In genomic region chr20:2993250-2993649, GRCh38 we compare ENCODE assay signal across 21 cellular contexts. TPM values are rescaled to one million over a fixed set of nuclear protein-coding genes. Genes with fewer than 3 reads are reported as not detected.
DNase-seq lines count a peak whose midpoint lies in the region; TF ChIP-seq lines count a peak whose summit lies in the region.
"Had no signal": no experiment of that assay in that cellular context is flagged by ENCODE, and none has a peak within 500 bp of the region (broad histone marks: within the 10 kb centered on the region; RNA-seq: fewer than 3 reads in every experiment).

No MANE protein-coding gene starts in this region.

- intact Hi-C loops in activated CD4-positive, alpha-beta memory T cell treated with anti-CD3 and anti-CD28 coated beads for 36 hours (cut with micrococcal nuclease), result no loop called here

- no peak for TF ChIP-seq CTCF in epithelial cell of esophagus (IDR thresholded peaks at IDR 0.05; ENCODE audit: insufficient read depth, low read depth, low read length, missing control alignments)

- H3K4me3 ChIP-seq in epithelial cell of esophagus (ENCODE audit: low read length), result no peak overlapping the region
- H3K4me3 ChIP-seq: Peyer's patch had no signal

- peaks cover 22% of the 10 kb centered on the region for H3K4me1 Mint-ChIP-seq in activated CD4-positive, alpha-beta memory T cell treated with anti-CD3 and anti-CD28 coated beads for 36 hours (ENCODE audit: low read depth)
- H3K4me1 Mint-ChIP-seq in activated CD4-positive, alpha-beta memory T cell treated with anti-CD3 and anti-CD28 coated beads, Interleukin-2, amount 10 ng/mL, durations not matched to agents 7 days and 5 days, result peaks cover 19% of the 10 kb centered on the region
- no peaks in the 10 kb centered on the region for H3K4me1 Mint-ChIP-seq in IgD-negative memory B cell
- peaks cover 7% of the 10 kb centered on the region for H3K4me1 Mint-ChIP-seq in stimulated activated naive CD8-positive, alpha-beta T cell treated with anti-CD3 and anti-CD28 coated beads, Interleukin-15, Interleukin-2, amounts not matched to agents 100 ng/mL and 50 ng/mL, for 24 hours (ENCODE audit: low read depth)
- H3K4me1 Mint-ChIP-seq in immature natural killer cell, result peaks cover 2 to 5% of the 10 kb centered on the region in 2 donors

- CTCF ChIA-PET in activated CD4-positive, alpha-beta memory T cell treated with anti-CD3 and anti-CD28 coated beads for 36 hours (lab: Charles Lee), result no interaction called here
- CTCF ChIA-PET in activated CD4-positive, alpha-beta memory T cell treated with anti-CD3 and anti-CD28 coated beads, Interleukin-2, amount 10 ng/mL, durations not matched to agents 7 days and 5 days (lab: Charles Lee), result no interaction called here

- no peak overlapping the region for H3K4me3 Mint-ChIP-seq in activated CD4-positive, alpha-beta memory T cell treated with anti-CD3 and anti-CD28 coated beads for 36 hours
- no peak overlapping the region for H3K4me3 Mint-ChIP-seq in activated CD4-positive, alpha-beta memory T cell treated with anti-CD3 and anti-CD28 coated beads, Interleukin-2, amount 10 ng/mL, durations not matched to agents 7 days and 5 days
- H3K4me3 Mint-ChIP-seq in IgD-negative memory B cell, result no peak overlapping the region
- no peak overlapping the region for H3K4me3 Mint-ChIP-seq in stimulated activated naive CD8-positive, alpha-beta T cell treated with anti-CD3 and anti-CD28 coated beads, Interleukin-15, Interleukin-2, amounts not matched to agents 100 ng/mL and 50 ng/mL, for 24 hours
- H3K4me3 Mint-ChIP-seq in immature natural killer cell, result no peak overlapping the region

- no peaks in the 10 kb centered on the region for H3K27me3 Mint-ChIP-seq in activated CD4-positive, alpha-beta memory T cell treated with anti-CD3 and anti-CD28 coated beads for 36 hours
- H3K27me3 Mint-ChIP-seq in activated CD4-positive, alpha-beta memory T cell treated with anti-CD3 and anti-CD28 coated beads, Interleukin-2, amount 10 ng/mL, durations not matched to agents 7 days and 5 days, result no peaks in the 10 kb centered on the region
- H3K27me3 Mint-ChIP-seq in IgD-negative memory B cell, result no peaks in the 10 kb centered on the region
- H3K27me3 Mint-ChIP-seq in stimulated activated naive CD8-positive, alpha-beta T cell treated with anti-CD3 and anti-CD28 coated beads, Interleukin-15, Interleukin-2, amounts not matched to agents 100 ng/mL and 50 ng/mL, for 24 hours, result no peaks in the 10 kb centered on the region
- H3K27me3 Mint-ChIP-seq in immature natural killer cell (ENCODE audit: low read depth in 3 of 3), result peaks cover under 1 to 6% (median 2%) of the 10 kb centered on the region in 3 donors

- POLR2A ChIA-PET in activated CD4-positive, alpha-beta memory T cell treated with anti-CD3 and anti-CD28 coated beads for 36 hours (lab: Charles Lee), result interaction anchor here (1.2 kb wide), 1 partner anchor 10 kb away, joined by 3 read pairs; no protein-coding TSS in a partner anchor
- POLR2A ChIA-PET in activated CD4-positive, alpha-beta memory T cell treated with anti-CD3 and anti-CD28 coated beads, Interleukin-2, amount 10 ng/mL, durations not matched to agents 7 days and 5 days (lab: Charles Lee), result interaction anchor here (1.7 kb wide), 1 partner anchor 9 kb away, joined by 5 read pairs; no protein-coding TSS in a partner anchor

- no peaks in the 10 kb centered on the region for H3K9me3 Mint-ChIP-seq in activated CD4-positive, alpha-beta memory T cell treated with anti-CD3 and anti-CD28 coated beads for 36 hours
- H3K9me3 Mint-ChIP-seq in activated CD4-positive, alpha-beta memory T cell treated with anti-CD3 and anti-CD28 coated beads, Interleukin-2, amount 10 ng/mL, durations not matched to agents 7 days and 5 days, result no peaks in the 10 kb centered on the region
- H3K9me3 Mint-ChIP-seq in IgD-negative memory B cell (no peaks in the 10 kb centered on the region), immature natural killer cell (no peaks in the 10 kb centered on the region)
- no peaks in the 10 kb centered on the region for H3K9me3 Mint-ChIP-seq in stimulated activated naive CD8-positive, alpha-beta T cell treated with anti-CD3 and anti-CD28 coated beads, Interleukin-15, Interleukin-2, amounts not matched to agents 100 ng/mL and 50 ng/mL, for 24 hours

- peak overlapping the region; percentile 34 for H3K27ac Mint-ChIP-seq in activated CD4-positive, alpha-beta memory T cell treated with anti-CD3 and anti-CD28 coated beads for 36 hours
- no peak overlapping the region for H3K27ac Mint-ChIP-seq in activated CD4-positive, alpha-beta memory T cell treated with anti-CD3 and anti-CD28 coated beads, Interleukin-2, amount 10 ng/mL, durations not matched to agents 7 days and 5 days
- H3K27ac Mint-ChIP-seq in IgD-negative memory B cell, result peak overlapping the region in 2 of 3 donors; percentile 27 to 39
- peak overlapping the region; percentile 27 for H3K27ac Mint-ChIP-seq in stimulated activated naive CD8-positive, alpha-beta T cell treated with anti-CD3 and anti-CD28 coated beads, Interleukin-15, Interleukin-2, amounts not matched to agents 100 ng/mL and 50 ng/mL, for 24 hours
- H3K27ac Mint-ChIP-seq in immature natural killer cell, result peak overlapping the region in 3 of 6 donors; percentile 63 to 69 (median 67)

- peaks cover 42% of the 10 kb centered on the region for H3K36me3 Mint-ChIP-seq in activated CD4-positive, alpha-beta memory T cell treated with anti-CD3 and anti-CD28 coated beads for 36 hours
- H3K36me3 Mint-ChIP-seq in activated CD4-positive, alpha-beta memory T cell treated with anti-CD3 and anti-CD28 coated beads, Interleukin-2, amount 10 ng/mL, durations not matched to agents 7 days and 5 days (ENCODE audit: low read depth), result peaks cover 58% of the 10 kb centered on the region
- peaks cover 5% of the 10 kb centered on the region for H3K36me3 Mint-ChIP-seq in IgD-negative memory B cell
- peaks cover 76% of the 10 kb centered on the region for H3K36me3 Mint-ChIP-seq in stimulated activated naive CD8-positive, alpha-beta T cell treated with anti-CD3 and anti-CD28 coated beads, Interleukin-15, Interleukin-2, amounts not matched to agents 100 ng/mL and 50 ng/mL, for 24 hours (ENCODE audit: low read depth)
- peaks cover 19 to 54% (median 32%) of the 10 kb centered on the region in 3 donors for H3K36me3 Mint-ChIP-seq in immature natural killer cell

- DNase-seq in activated CD4-positive, alpha-beta memory T cell treated with anti-CD3 and anti-CD28 coated beads for 36 hours, result no peak
- no peak for DNase-seq in activated CD4-positive, alpha-beta memory T cell treated with anti-CD3 and anti-CD28 coated beads, Interleukin-2, amount 10 ng/mL, durations not matched to agents 7 days and 5 days
- DNase-seq in epithelial cell of esophagus (ENCODE audit: low read depth) (peak; percentile 42), DMS 273 (lab: John Stamatoyannopoulos, UW; ENCODE audit: unreplicated experiment) (no peak), immature natural killer cell (no peak)
- DNase-seq: BE2C, DMS79, IMR-90, Karpas-422, MV-4-11, NCI-H1694, NCI-H2081, NCI-H2171, NCI-H345, NCI-H524 treated with DMSO at 0.1 percent for 48 hours, NCI-H82, Peyer's patch had no signal

RNA-seq across cellular contexts. Expression of gene GNRH2, which starts 50.2 kb away (rescaled TPM):
- 10 to 100 TPM; 17.3 to 24.0 TPM for total RNA-seq in activated CD4-positive, alpha-beta memory T cell treated with anti-CD3 and anti-CD28 coated beads for 36 hours
- total RNA-seq in activated CD4-positive, alpha-beta memory T cell treated with anti-CD3 and anti-CD28 coated beads, Interleukin-2, amount 10 ng/mL, durations not matched to agents 7 days and 5 days, result 1 to 10 TPM; 2.3 to 3.0 TPM
- not detected for polyA plus RNA-seq in IgD-negative memory B cell
- not detected for polyA plus RNA-seq in immature natural killer cell
- total RNA-seq: HT1080, M059J, Peyer's patch had no signal

RNA-seq across cellular contexts. Expression of gene MRPS26, which starts 52.6 kb away (rescaled TPM):
- 100 to 1,000 TPM; 155 to 158 TPM for total RNA-seq in activated CD4-positive, alpha-beta memory T cell treated with anti-CD3 and anti-CD28 coated beads for 36 hours
- total RNA-seq in activated CD4-positive, alpha-beta memory T cell treated with anti-CD3 and anti-CD28 coated beads, Interleukin-2, amount 10 ng/mL, durations not matched to agents 7 days and 5 days, result 10 to 100 TPM; 33.7 to 35.3 TPM
- 84.4 TPM for polyA plus RNA-seq in IgD-negative memory B cell
- polyA plus RNA-seq in immature natural killer cell, result 10 to 100 TPM; 65.2 to 76.5 (median 70.7) TPM

Comparison
In these comparisons a context has a peak if more than half of its experiments do, and no peak if none do; other contexts are left out.
1. RNA of gene GNRH2, which starts 50.2 kb away (total RNA-seq): 17.3 to 24.0 TPM in activated CD4-positive, alpha-beta memory T cell treated with anti-CD3 and anti-CD28 coated beads for 36 hours; 2.3 to 3.0 TPM in activated CD4-positive, alpha-beta memory T cell treated with anti-CD3 and anti-CD28 coated beads, Interleukin-2, amount 10 ng/mL, durations not matched to agents 7 days and 5 days; every median in the first group is over 4 times any median in the second.
2. RNA of gene MRPS26, which starts 52.6 kb away (total RNA-seq): 155 to 158 TPM in activated CD4-positive, alpha-beta memory T cell treated with anti-CD3 and anti-CD28 coated beads for 36 hours; 33.7 to 35.3 TPM in activated CD4-positive, alpha-beta memory T cell treated with anti-CD3 and anti-CD28 coated beads, Interleukin-2, amount 10 ng/mL, durations not matched to agents 7 days and 5 days; every median in the first group is over 4 times any median in the second.